ENCODE assay signal across 18 cellular contexts in the genomic region with DNA sequence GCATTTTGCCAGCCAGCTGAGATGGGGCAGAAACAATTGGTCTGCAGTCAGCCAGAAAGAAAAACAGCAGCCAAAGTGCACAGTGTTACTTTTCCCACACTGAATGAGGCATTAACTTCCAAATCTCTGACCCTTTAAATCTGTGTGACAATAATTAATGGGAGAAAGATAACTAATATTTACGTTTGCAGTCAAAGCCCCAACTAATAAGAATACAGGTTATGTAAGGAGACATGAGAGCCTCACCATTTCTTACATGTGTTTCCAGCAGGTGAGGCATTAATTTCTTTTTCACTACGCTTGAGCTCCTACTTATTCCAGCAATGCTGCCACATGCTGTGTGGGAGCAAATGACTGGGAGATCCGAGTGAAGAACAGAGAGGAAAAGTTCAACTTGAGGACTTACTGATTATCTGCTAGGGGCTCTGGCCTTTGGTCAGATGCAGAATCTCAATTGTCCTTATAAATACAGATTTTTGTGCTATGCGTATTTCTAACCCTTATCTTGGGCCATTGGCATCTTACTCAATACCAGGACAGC.
"Had no signal": no experiment of that assay in that cellular context is flagged by ENCODE, and none has a peak within 500 bp of the region (broad histone marks: within the 10 kb centered on the region; RNA-seq: fewer than 3 reads in every experiment).

No MANE protein-coding gene starts in this region.

- DNase-seq: activated CD4-positive, alpha-beta T cell treated with anti-CD3 and anti-CD28 coated beads, Interleukin-2, amount 50 U/mL, for 1 hour; activated CD8-positive, alpha-beta memory T cell treated with anti-CD3 and anti-CD28 coated beads, Interleukin-2, amount 50 U/mL, for 4 hours; activated effector memory CD4-positive, alpha-beta T cell treated with Interleukin-2 at 50 U/mL for 16 hours; activated naive CD4-positive, alpha-beta T cell treated with anti-CD3 and anti-CD28 coated beads, Interleukin-2, amount 50 U/mL, for 16 hours; activated T-cell treated with anti-CD3 and anti-CD28 coated beads, Interleukin-2, amount 50 U/mL, for 4 hours; aorta; effector CD8-positive, alpha-beta T cell; left colon; psoas muscle; stimulated activated CD4-positive, alpha-beta T cell treated with anti-CD3 and anti-CD28 coated beads, Interleukin-4, amount 100 ng/mL, for 4 hours; testis; upper lobe of left lung had no signal

- H3K27ac ChIP-seq: psoas muscle, testis, upper lobe of left lung had no signal

- FAIRE-seq: bronchial epithelial cell, endothelial cell of umbilical vein had no signal

- H3K36me3 ChIP-seq: upper lobe of left lung had no signal

- H3K4me3 ChIP-seq: psoas muscle, smooth muscle cell, testis, upper lobe of left lung had no signal

- H3K27me3 ChIP-seq: testis, upper lobe of left lung had no signal

- H3K9me3 ChIP-seq: psoas muscle, testis, upper lobe of left lung had no signal

- H3K4me1 ChIP-seq: psoas muscle, testis, upper lobe of left lung had no signal

- ATAC-seq: activated CD4-positive, CD25-positive, alpha-beta regulatory T cell treated with anti-CD3 and anti-CD28 coated beads, Interleukin-2, amount 50 U/mL, for 24 hours; activated T-cell treated with anti-CD3 and anti-CD28 coated beads, Interleukin-2, amount 50 U/mL, for 4 hours; left colon; psoas muscle; sciatic nerve; stimulated activated memory B cell treated with anti-CD40 and anti-IgM and Interleukin-4, amounts not matched to agents 10 μg/mL and 1 μg/mL and 100 μg/mL, for 72 hours had no signal
